ENCODE assay signal across 12 cellular contexts in the genomic region with DNA sequence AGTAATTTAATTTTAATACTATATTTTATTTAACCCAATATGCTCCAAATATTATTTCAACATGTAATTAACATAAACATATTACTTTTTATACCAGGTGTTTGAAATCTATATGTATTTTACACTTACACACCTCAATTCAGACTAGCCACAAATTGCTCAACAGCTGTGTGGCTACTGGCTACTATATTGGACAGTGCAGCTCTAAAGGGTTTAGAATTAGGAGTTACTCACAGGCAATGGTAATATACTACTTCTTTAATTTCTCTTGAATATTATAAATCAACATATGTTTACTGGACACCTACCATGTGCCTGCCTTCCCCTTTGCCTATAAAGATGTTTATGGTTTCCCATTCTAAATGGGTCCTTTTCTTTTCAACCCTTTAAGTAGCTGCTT. TPM values are rescaled to one million over a fixed set of nuclear protein-coding genes. Genes with fewer than 3 reads are reported as not detected.
DNase-seq lines count a peak whose midpoint lies in the region; ATAC-seq, FAIRE-seq and TF ChIP-seq lines count a peak whose summit lies in the region.
"Had no signal": no experiment of that assay in that cellular context is flagged by ENCODE, and none has a peak within 500 bp of the region (broad histone marks: within the 10 kb centered on the region; RNA-seq: fewer than 3 reads in every experiment).

No MANE protein-coding gene starts in this region.

- H3K36me3 ChIP-seq in IMR-90 (ENCODE audit: control insufficient read depth, insufficient read depth, low read length), result peaks cover 7% of the 10 kb centered on the region
- H3K36me3 ChIP-seq in GM12878 (ENCODE audit: control insufficient read depth in 2 of 2, insufficient read depth in 2 of 2, low read length in 1 of 2), result peaks cover 0 to 2% of the 10 kb centered on the region in 2 experiments; a peak in 2 of 4 replicates
- H3K36me3 ChIP-seq in neural cell (ENCODE audit: insufficient read depth, low read length), result no peaks in the 10 kb centered on the region
- no peaks in the 10 kb centered on the region for H3K36me3 ChIP-seq in prostate gland

- intact Hi-C loops in IMR-90 (cut with micrococcal nuclease), result no loop called here
- intact Hi-C loops in GM12878 (cut with micrococcal nuclease; ENCODE audit: unreplicated experiment), result no loop called here
- intact Hi-C loops in prostate gland (cut with DNase I), result no loop called here

- H3K9me3 Mint-ChIP-seq in T-helper 2 cell treated with Interferon-gamma antibody and Interleukin-4, amounts not matched to agents 5 μg/mL and 100 μg/mL, for 36 hours, result no peaks in the 10 kb centered on the region

- no peak overlapping the region for H3K4ac ChIP-seq in IMR-90 (ENCODE audit: low read depth, low read length)

- H4K8ac ChIP-seq in IMR-90 (ENCODE audit: low read depth in 2 of 2, low read length in 2 of 2), result no peak overlapping the region

- no peak overlapping the region for H2BK20ac ChIP-seq in IMR-90 (ENCODE audit: low read depth, low read length)

- TF ChIP-seq POLR2A in IMR-90 (IDR thresholded peaks at IDR 0.05; ENCODE audit: low read depth, low read length) (no peak), GM12878 (IDR thresholded peaks at IDR 0.05; ENCODE audit: low read depth, low read length) (no peak), prostate gland (IDR thresholded peaks at IDR 0.05) (no peak)

- H3K4me1 ChIP-seq in IMR-90 (ENCODE audit: control insufficient read depth, insufficient read depth, low read length) (peaks cover 3% of the 10 kb centered on the region; the same call in 1 of the 2 replicates), GM12878 (ENCODE audit: control insufficient read depth, insufficient read depth, low read length) (no peaks in the 10 kb centered on the region), prostate gland (replicated peaks) (peaks cover 3% of the 10 kb centered on the region)

- H3K4me2 ChIP-seq in IMR-90 (ENCODE audit: low read depth, low read length), result peak overlapping the region; percentile 35; the same call in 1 of the 2 replicates
- H3K4me2 ChIP-seq in GM12878 (ENCODE audit: control insufficient read depth, insufficient read depth), result 0 out of 2 replicates have a peak overlapping the region, but pooled peaks have one; percentile 39
- no peak overlapping the region for H3K4me2 ChIP-seq in neural cell (ENCODE audit: low read length)

- no peaks in the 10 kb centered on the region for H3K9me1 ChIP-seq in IMR-90 (ENCODE audit: insufficient read depth, low read length)

- peak overlapping the region; percentile 91 for H3K4me3 Mint-ChIP-seq in T-helper 2 cell treated with Interferon-gamma antibody and Interleukin-4, amounts not matched to agents 5 μg/mL and 100 μg/mL, for 36 hours

- peaks cover 3% of the 10 kb centered on the region for H3K27me3 Mint-ChIP-seq in T-helper 2 cell treated with Interferon-gamma antibody and Interleukin-4, amounts not matched to agents 5 μg/mL and 100 μg/mL, for 36 hours (ENCODE audit: low read depth)

- no peak overlapping the region for H2AK9ac ChIP-seq in IMR-90 (replicated peaks; ENCODE audit: low read depth, low read length, poor library complexity)

- H2BK15ac ChIP-seq in IMR-90 (ENCODE audit: low read depth, low read length), result no peak overlapping the region

- no peak overlapping the region for H2AFZ ChIP-seq in IMR-90 (replicated peaks; ENCODE audit: low read length, poor library complexity)
- no peak overlapping the region for H2AFZ ChIP-seq in GM12878 (ENCODE audit: control insufficient read depth, low read depth, low read length)
- no peak overlapping the region for H2AFZ ChIP-seq in neural cell (ENCODE audit: low read depth, low read length)

- no peak overlapping the region for H3K9ac ChIP-seq in IMR-90 (ENCODE audit: low read depth, low read length)
- no peak overlapping the region for H3K9ac ChIP-seq in GM12878 (ENCODE audit: control insufficient read depth, insufficient read depth, low read length)
- H3K9ac ChIP-seq in neural cell (ENCODE audit: low read length), result no peak overlapping the region

- DNase-seq in T-helper 2 cell treated with Interferon-gamma antibody and Interleukin-4, amounts not matched to agents 5 μg/mL and 100 μg/mL, for 36 hours (ENCODE audit: low spot score), result no peak
- DNase-seq in T-helper 2 cell (no peak), IMR-90 (no peak), GM12878 (ENCODE audit: low read depth, low spot score) (no peak), COLO829 (ENCODE audit: low spot score) (no peak), prostate gland (ENCODE audit: low spot score) (no peak)
- DNase-seq: central memory CD4-positive, alpha-beta T cell; occipital lobe had no signal

- H3K27me3 ChIP-seq in IMR-90 (ENCODE audit: control insufficient read depth, insufficient read depth, low read length) (no peaks in the 10 kb centered on the region), GM12878 (replicated peaks in 1 of 2; ENCODE audit: control insufficient read depth in 2 of 2, insufficient read depth in 2 of 2, low read length in 1 of 2) (no peaks in the 10 kb centered on the region), neural cell (ENCODE audit: insufficient read depth, low read depth, low read length) (no peaks in the 10 kb centered on the region), prostate gland (replicated peaks; ENCODE audit: insufficient read depth) (no peaks in the 10 kb centered on the region)
- H3K27me3 ChIP-seq: suprapubic skin had no signal

- no peak for TF ChIP-seq CTCF in IMR-90 (conservative IDR thresholded peaks at IDR 0.05; ENCODE audit: low read depth, low read length)
- TF ChIP-seq CTCF in GM12878 (IDR thresholded peaks at IDR 0.05 in 2 of 3, conservative IDR thresholded peaks at IDR 0.05 in 1 of 3; ENCODE audit: control insufficient read depth in 2 of 3, extremely low read depth in 1 of 3, insufficient read depth in 1 of 3, low read depth in 3 of 3, low read length in 3 of 3), result no peak
- no peak for TF ChIP-seq CTCF in neural cell (IDR thresholded peaks at IDR 0.05; ENCODE audit: poor library complexity, severe bottlenecking)
- TF ChIP-seq CTCF in prostate gland (IDR thresholded peaks at IDR 0.05), result no peak

- H3K14ac ChIP-seq in IMR-90 (replicated peaks; ENCODE audit: low read depth, low read length), result no peak overlapping the region

- no peak overlapping the region for H2BK5ac ChIP-seq in IMR-90 (ENCODE audit: low read depth, low read length, poor library complexity, severe bottlenecking)

- H3K79me1 ChIP-seq in IMR-90 (ENCODE audit: low read depth in 1 of 2, low read length in 2 of 2), result peaks cover 9 to 20% of the 10 kb centered on the region in 2 experiments

- H4K91ac ChIP-seq in IMR-90 (ENCODE audit: insufficient read depth, low read depth, low read length), result no peak overlapping the region

- H3K79me2 ChIP-seq in GM12878 (ENCODE audit: control insufficient read depth, insufficient read depth, low read length) (peaks cover 65% of the 10 kb centered on the region), neural cell (replicated peaks; ENCODE audit: insufficient read depth, low read length) (peaks cover 53% of the 10 kb centered on the region)

- peaks cover 46% of the 10 kb centered on the region for H3K4me1 Mint-ChIP-seq in T-helper 2 cell treated with Interferon-gamma antibody and Interleukin-4, amounts not matched to agents 5 μg/mL and 100 μg/mL, for 36 hours (ENCODE audit: low read depth)

- TF ChIP-seq EP300 in GM12878 (IDR thresholded peaks at IDR 0.05; ENCODE audit: borderline replicate concordance in 1 of 2, control insufficient read depth in 1 of 2, low read depth in 2 of 2, low read length in 2 of 2), result no peak
- no peak for TF ChIP-seq EP300 in neural cell (conservative IDR thresholded peaks at IDR 0.05; ENCODE audit: poor library complexity, severe bottlenecking)

- CTCF ChIA-PET in IMR-90 (lab: Yijun Ruan, JAX) (interaction anchor here (0.6 to 1.2 kb wide), 2 partner anchors 23 to 708 kb away, joined by 3 to 8 read pairs; no protein-coding TSS in a partner anchor), GM12878 (lab: Yijun Ruan, JAX) (interaction anchor here (0.6 to 1.6 kb wide), 9 partner anchors 9 to 1254 kb away, joined by 3 to 6 read pairs (median 3); no protein-coding TSS in a partner anchor)

- H3K36me3 Mint-ChIP-seq in T-helper 2 cell treated with Interferon-gamma antibody and Interleukin-4, amounts not matched to agents 5 μg/mL and 100 μg/mL, for 36 hours (ENCODE audit: low read depth), result peaks cover 49% of the 10 kb centered on the region

- no peak overlapping the region for H4K5ac ChIP-seq in IMR-90 (ENCODE audit: low read depth, low read length)

- TF ChIP-seq RAD21 in IMR-90 (IDR thresholded peaks at IDR 0.05; ENCODE audit: low read length) (no peak), GM12878 (IDR thresholded peaks at IDR 0.05; ENCODE audit: insufficient read depth, low read depth, low read length) (no peak), neural cell (conservative IDR thresholded peaks at IDR 0.05) (no peak)

- H3K9me3 ChIP-seq in IMR-90 (ENCODE audit: control insufficient read depth, insufficient read depth, low read length) (no peaks in the 10 kb centered on the region), GM12878 (replicated peaks; ENCODE audit: control insufficient read depth, insufficient read depth, low read length) (no peaks in the 10 kb centered on the region; the same call in 2 of the 3 replicates), neural cell (ENCODE audit: low read length) (no peaks in the 10 kb centered on the region), prostate gland (no peaks in the 10 kb centered on the region)
- H3K9me3 ChIP-seq: suprapubic skin had no signal

- SMC1A ChIA-PET in GM12878 (lab: Charles Lee; ENCODE audit: uncharacterized antibody, unreplicated experiment), result interaction anchor here (1.2 to 3.0 kb wide), 6 partner anchors 9 to 27 kb away, joined by 3 to 26 read pairs (median 8); a partner anchor contains a TSS

- ATAC-seq in IMR-90 (ENCODE audit: low read depth) (no peak), GM12878 (no peak), GM21367 (IDR thresholded peaks at IDR 0.05; ENCODE audit: unreplicated experiment) (no peak)

- no TSS peak for BruUV-seq in IMR-90 (replicated peaks; lab: Mats Ljungman, UMichigan)
- BruUV-seq in GM12878 (replicated peaks; lab: Mats Ljungman, UMichigan), result no TSS peak

- no peak overlapping the region for H3K4me3 ChIP-seq in IMR-90 (ENCODE audit: insufficient read depth, low read depth, low read length)
- H3K4me3 ChIP-seq in GM12878, result no peak overlapping the region
- peak overlapping the region; percentile 84 for H3K4me3 ChIP-seq in neural cell (ENCODE audit: low read length)
- no peak overlapping the region for H3K4me3 ChIP-seq in prostate gland

- POLR2A ChIA-PET in IMR-90 (lab: Charles Lee; ENCODE audit: unreplicated experiment), result no interaction called here
- POLR2A ChIA-PET in GM12878 (lab: Charles Lee), result interaction anchor here (0.6 to 7.9 kb wide), 7 partner anchors 9 to 358 kb away, joined by 3 to 101 read pairs (median 8); a partner anchor contains a TSS

- dilution Hi-C loops in IMR-90 (cut with HindIII; ENCODE audit: low sequenced_read_pairs, unreplicated experiment), result no loop called here

- no peak overlapping the region for H3K56ac ChIP-seq in IMR-90 (ENCODE audit: extremely low read depth, insufficient read depth, low read length)

- FAIRE-seq in GM12878 (lab: Jason Lieb, UNC), result no peak
- FAIRE-seq: A204.1 had no signal

- H2BK120ac ChIP-seq in IMR-90 (ENCODE audit: low read depth, low read length), result no peak overlapping the region

- H3F3A ChIP-seq in neural cell (ENCODE audit: insufficient read depth, low read length, poor library complexity, severe bottlenecking), result peaks cover 6% of the 10 kb centered on the region

- H3K23ac ChIP-seq in IMR-90 (ENCODE audit: low read depth, low read length), result no peak overlapping the region

- peaks cover 25% of the 10 kb centered on the region for H4K20me1 ChIP-seq in IMR-90 (ENCODE audit: insufficient read depth, low read length)
- no peaks in the 10 kb centered on the region for H4K20me1 ChIP-seq in GM12878 (ENCODE audit: control insufficient read depth, insufficient read depth)
- H4K20me1 ChIP-seq in neural cell (ENCODE audit: insufficient read depth), result no peaks in the 10 kb centered on the region

- H3K18ac ChIP-seq in IMR-90 (ENCODE audit: low read depth, low read length), result no peak overlapping the region

- in situ Hi-C loops in IMR-90 (cut with MboI; ENCODE audit: low sequenced_read_pairs), result no loop called here
- in situ Hi-C loops in GM12878 (cut with MboI), result no loop called here

- no peak overlapping the region for H2AK5ac ChIP-seq in IMR-90 (ENCODE audit: low read depth, low read length)

- no peak overlapping the region for H3K27ac ChIP-seq in IMR-90 (ENCODE audit: insufficient read depth, low read length)
- H3K27ac ChIP-seq in GM12878 (ENCODE audit: control insufficient read depth, insufficient read depth), result no peak overlapping the region
- no peak overlapping the region for H3K27ac ChIP-seq in neural cell (ENCODE audit: low read length)
- no peak overlapping the region for H3K27ac ChIP-seq in prostate gland
- H3K27ac ChIP-seq: suprapubic skin had no signal

- no peaks in the 10 kb centered on the region for H3K9me2 ChIP-seq in neural cell (ENCODE audit: insufficient read depth, low read length)

- RAD21 ChIA-PET in GM12878 (lab: Charles Lee; ENCODE audit: unreplicated experiment), result interaction anchor here (0.9 to 3.5 kb wide), 8 partner anchors 9 to 104 kb away, joined by 3 to 22 read pairs (median 3); a partner anchor contains a TSS

- H3K27ac Mint-ChIP-seq in T-helper 2 cell treated with Interferon-gamma antibody and Interleukin-4, amounts not matched to agents 5 μg/mL and 100 μg/mL, for 36 hours, result peak overlapping the region; percentile 58

RNA-seq across cellular contexts. Expression of a gene that starts 2.3 kb away (rescaled TPM):
- 11.1 and 20.6 TPM in 2 replicates for total RNA-seq in IMR-90 (2012; rRNA removed)
- 6.9 and 8.1 TPM in 2 replicates for polyA plus RNA-seq in IMR-90 (2012; rRNA removed)
- 2.1 TPM in 2 replicates for polyA plus RNA-seq in IMR-90 (2012; cell fraction: cytosol; rRNA removed)
- polyA plus RNA-seq in IMR-90 (2012; cell fraction: nucleus; rRNA removed; ENCODE audit: low replicate concordance), result 2.0 and 13.9 TPM in 2 replicates
- total RNA-seq in GM12878 (2013; cell fraction: nucleolus; rRNA removed), result 47.7 and 51.3 TPM in 2 replicates
- 12.5 and 13.0 TPM in 2 replicates for total RNA-seq in GM12878 (2014; rRNA removed)
- total RNA-seq in GM12878 (2014; rRNA removed; fragmentation: Illumina TruSeq; extraction: Trizol), result 15.4 and 15.6 TPM in 2 replicates
- total RNA-seq in GM12878 (2021), result 18.9 and 19.3 TPM in 2 replicates
- polyA plus RNA-seq in GM12878 (2011; ENCODE audit: low read depth), result 6.7 TPM
- polyA plus RNA-seq in GM12878 (2011; rRNA removed), result 16.9 and 24.7 TPM in 2 replicates
- polyA plus RNA-seq in GM12878 (2011; cell fraction: cytosol; rRNA removed), result 6.0 and 6.1 TPM in 2 replicates
- polyA plus RNA-seq in GM12878 (2011; cell fraction: nucleus; rRNA removed), result 15.5 and 15.9 TPM in 2 replicates
- 10.3 and 12.5 TPM in 2 replicates for polyA plus RNA-seq in GM12878 (2012)
- 16.6 and 18.5 TPM in 2 replicates for polyA plus RNA-seq in GM12878 (2014; fragmentation: Illumina TruSeq; extraction: Trizol)
- polyA plus RNA-seq in GM12878 (2014; fragmentation: Nextera tagmentation; extraction: Ambion mirVana), result 1 to 10 TPM; 5.1 to 9.0 TPM
- 12.6 and 12.8 TPM in 2 replicates for polyA plus RNA-seq in GM12878 (2014; rRNA removed)
- polyA plus RNA-seq in GM12878 (2016; fragmentation: Nextera tagmentation; extraction: Ambion mirVana), result 10 to 100 TPM; 20.5 to 21.6 TPM
- 6.8 and 11.8 TPM in 2 replicates for polyA minus RNA-seq in GM12878 (2011; rRNA and poly(A)+ RNA removed)
- polyA minus RNA-seq in GM12878 (2011; cell fraction: cytosol; rRNA and poly(A)+ RNA removed), result 4.0 and 4.6 TPM in 2 replicates
- polyA minus RNA-seq in GM12878 (2011; cell fraction: nucleus; rRNA and poly(A)+ RNA removed), result 26.4 and 34.2 TPM in 2 replicates
- 14.0 and 16.2 TPM in 2 replicates for polyA plus RNA-seq in neural cell
- 19.0 and 20.5 TPM in 2 replicates for polyA minus RNA-seq in neural cell
- 10 to 100 TPM; 10.8 to 14.3 TPM for total RNA-seq in prostate gland

RNA-seq across cellular contexts. Expression of a gene that starts 17.4 kb away (rescaled TPM):
- total RNA-seq in IMR-90 (2012; rRNA removed) (16.7 and 25.3 TPM in 2 replicates), GM12878 (2014; rRNA removed) (30.7 and 36.5 TPM in 2 replicates), GM12878 (2014; rRNA removed; fragmentation: Illumina TruSeq; extraction: Trizol) (48.0 and 48.2 TPM in 2 replicates), GM12878 (2021) (35.6 and 37.5 TPM in 2 replicates), prostate gland (1 to 10 TPM; 3.0 to 5.2 TPM)
- polyA plus RNA-seq in IMR-90 (2012; rRNA removed) (9.8 and 11.8 TPM in 2 replicates), GM12878 (2011; rRNA removed) (37.9 and 69.7 TPM in 2 replicates), GM12878 (2014; fragmentation: Illumina TruSeq; extraction: Trizol) (53.0 and 62.5 TPM in 2 replicates), GM12878 (2014; fragmentation: Nextera tagmentation; extraction: Ambion mirVana) (10 to 100 TPM; 13.6 to 19.3 TPM), GM12878 (2014; rRNA removed) (25.9 and 32.4 TPM in 2 replicates), GM12878 (2016; fragmentation: Nextera tagmentation; extraction: Ambion mirVana) (10 to 100 TPM; 57.2 to 62.2 TPM), neural cell (7.8 and 8.7 TPM in 2 replicates)
- polyA plus RNA-seq in IMR-90 (2012; cell fraction: cytosol; rRNA removed), result 1.2 and 2.5 TPM in 2 replicates
- polyA plus RNA-seq in IMR-90 (2012; cell fraction: nucleus; rRNA removed; ENCODE audit: low replicate concordance), result 0.85 and 4.8 TPM in 2 replicates
- 23.9 and 24.4 TPM in 2 replicates for total RNA-seq in GM12878 (2013; cell fraction: nucleolus; rRNA removed)
- 12.0 TPM for polyA plus RNA-seq in GM12878 (2011; ENCODE audit: low read depth)
- polyA plus RNA-seq in GM12878 (2011; cell fraction: cytosol; rRNA removed), result 17.2 and 19.3 TPM in 2 replicates
- 18.4 and 21.7 TPM in 2 replicates for polyA plus RNA-seq in GM12878 (2011; cell fraction: nucleus; rRNA removed)
- polyA plus RNA-seq in GM12878 (2012), result 20.8 and 23.5 TPM in 2 replicates
- polyA minus RNA-seq in GM12878 (2011; rRNA and poly(A)+ RNA removed), result 17.4 and 23.8 TPM in 2 replicates
- 12.2 and 14.2 TPM in 2 replicates for polyA minus RNA-seq in GM12878 (2011; cell fraction: cytosol; rRNA and poly(A)+ RNA removed)
- polyA minus RNA-seq in GM12878 (2011; cell fraction: nucleus; rRNA and poly(A)+ RNA removed), result 15.0 and 24.7 TPM in 2 replicates
- polyA minus RNA-seq in neural cell, result 6.6 and 7.1 TPM in 2 replicates
